10 cellular contexts compared by ENCODE assay signal in the genomic region with DNA sequence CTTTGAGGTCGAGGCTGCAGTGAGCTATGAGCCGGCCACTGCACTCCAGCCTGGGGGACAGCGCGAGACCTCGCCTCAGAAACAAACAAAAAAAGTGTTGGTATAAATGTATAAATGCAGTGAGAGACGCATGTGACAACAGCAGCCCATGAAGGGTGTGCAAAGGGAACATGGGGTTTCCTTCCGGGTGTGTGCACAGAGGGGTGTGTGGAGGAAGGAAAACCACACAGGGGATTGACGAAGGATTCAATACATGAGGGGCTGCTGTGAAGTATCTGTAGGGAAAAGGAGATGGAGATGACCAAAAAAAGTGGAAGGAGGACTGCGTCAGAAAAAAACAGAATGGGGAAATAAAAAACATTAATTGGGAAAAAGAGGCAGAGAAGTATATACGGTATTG. TPM values are rescaled to one million over a fixed set of nuclear protein-coding genes. Genes with fewer than 3 reads are reported as not detected.
DNase-seq lines count a peak whose midpoint lies in the region; ATAC-seq and TF ChIP-seq lines count a peak whose summit lies in the region.
"Had no signal": no experiment of that assay in that cellular context is flagged by ENCODE, and none has a peak within 500 bp of the region (broad histone marks: within the 10 kb centered on the region; RNA-seq: fewer than 3 reads in every experiment).

No MANE protein-coding gene starts in this region.

- peak overlapping the region; percentile 84 to 96 (median 90) for H3K4me3 Mint-ChIP-seq in IgD-negative memory B cell

- no peak for DNase-seq in AG10803 (ENCODE audit: low read depth)
- no peak for DNase-seq in cardiac fibroblast (ENCODE audit: low read depth in 2 of 2)
- no peak for DNase-seq in cerebellar cortex (ENCODE audit: low spot score)
- DNase-seq in NCI-H2081 (lab: John Stamatoyannopoulos, UW): no peak
- DNase-seq in mucosa of gallbladder (ENCODE audit: low spot score): no peak

- H3K27ac ChIP-seq in muscle layer of duodenum (ENCODE audit: low read length): no peak overlapping the region

- peaks cover 8% of the 10 kb centered on the region for H3K36me3 Mint-ChIP-seq in IgD-negative memory B cell

- peak overlapping the region; percentile 86 for H3K4me3 ChIP-seq in AG10803 (ENCODE audit: low read length)
- H3K4me3 ChIP-seq in cardiac fibroblast (replicated peaks in 1 of 2; ENCODE audit: low read depth in 2 of 2, low read length in 2 of 2): peak overlapping the region; percentile 90 to 92
- peak overlapping the region; percentile 80 to 94 for H3K4me3 ChIP-seq in muscle layer of duodenum (ENCODE audit: low read depth in 1 of 2, low read length in 2 of 2)

- no peaks in the 10 kb centered on the region for H3K9me3 Mint-ChIP-seq in IgD-negative memory B cell

- H3K4me1 ChIP-seq in muscle layer of duodenum (ENCODE audit: control insufficient read depth in 1 of 2, insufficient read depth in 2 of 2, low read length in 2 of 2): peaks cover 3 to 11% of the 10 kb centered on the region in 2 donors

- peaks cover 14 to 18% of the 10 kb centered on the region in 2 donors for H3K36me3 ChIP-seq in muscle layer of duodenum (ENCODE audit: control insufficient read depth in 1 of 2, insufficient read depth in 2 of 2, low read length in 2 of 2)

- TF ChIP-seq CTCF in AG10803 (conservative IDR thresholded peaks at IDR 0.05; ENCODE audit: low read length) (no peak), cardiac fibroblast (IDR thresholded peaks at IDR 0.05; ENCODE audit: low read depth, low read length) (no peak)

- H3K27me3 Mint-ChIP-seq in IgD-negative memory B cell: no peaks in the 10 kb centered on the region

- no peaks in the 10 kb centered on the region for H3K9me3 ChIP-seq in muscle layer of duodenum (ENCODE audit: control insufficient read depth in 1 of 2, low read length in 2 of 2)

- no peaks in the 10 kb centered on the region for H3K27me3 ChIP-seq in muscle layer of duodenum (ENCODE audit: low read depth, low read length)

- ATAC-seq in GM21526 (IDR thresholded peaks at IDR 0.05; ENCODE audit: low FRiP score, unreplicated experiment): no peak

- H3K4me1 Mint-ChIP-seq in IgD-negative memory B cell: peaks cover 14 to 21% (median 15%) of the 10 kb centered on the region in 3 donors

- peak overlapping the region in 2 of 3 donors; percentile 25 to 96 for H3K27ac Mint-ChIP-seq in IgD-negative memory B cell

RNA-seq across cellular contexts. Expression of a gene that starts 1.1 kb away (rescaled TPM):
- 15.8 TPM for polyA plus RNA-seq in IgD-negative memory B cell
- total RNA-seq in mucosa of gallbladder: 13.2 TPM

RNA-seq across cellular contexts. Expression of a gene that starts 16.8 kb away (rescaled TPM):
- not detected for polyA plus RNA-seq in IgD-negative memory B cell
- total RNA-seq in mucosa of gallbladder: 0.37 TPM
- total RNA-seq: temporal lobe had no signal

RNA-seq across cellular contexts. Expression of a gene that starts 38.6 kb away (rescaled TPM):
- 137 TPM for polyA plus RNA-seq in IgD-negative memory B cell
- 76.1 TPM for total RNA-seq in mucosa of gallbladder

RNA-seq across cellular contexts. Expression of a gene that starts 39.5 kb away (rescaled TPM):
- polyA plus RNA-seq in IgD-negative memory B cell: not detected
- 17.5 TPM for total RNA-seq in mucosa of gallbladder

RNA-seq across cellular contexts. Expression of a gene that starts 48.2 kb away (rescaled TPM):
- polyA plus RNA-seq in IgD-negative memory B cell: not detected
- total RNA-seq in mucosa of gallbladder: not detected
- total RNA-seq: NCI-H460, temporal lobe had no signal
